7 cellular contexts compared by ENCODE assay signal in genomic region chr1:1434131-1434811, GRCh38. TPM values are rescaled to one million over a fixed set of nuclear protein-coding genes. Genes with fewer than 3 reads are reported as not detected.
A peak's percentile ranks its signal among the peaks of the same experiment; 100 is the strongest.
DNase-seq lines count a peak whose midpoint lies in the region; ATAC-seq and TF ChIP-seq lines count a peak whose summit lies in the region.
"Had no signal": no experiment of that assay in that cellular context is flagged by ENCODE, and none has a peak within 500 bp of the region (broad histone marks: within the 10 kb centered on the region; RNA-seq: fewer than 3 reads in every experiment).

No MANE protein-coding gene starts in this region.

- intact Hi-C loops in heart right ventricle (cut with DNase I), result loop anchor here in 2 of 10 donors (2.0 to 10.0 kb wide), 2 partner anchors 27 to 71 kb away; partner anchors contain the start of gene MRPL20 (in 1 of the 2)

- peaks cover 53 to 86% (median 72%) of the 10 kb centered on the region in 9 donors for H3K4me1 ChIP-seq in heart right ventricle
- H3K4me1 ChIP-seq in stomach smooth muscle (ENCODE audit: control insufficient read depth, insufficient read depth, low read length), result peaks cover 86% of the 10 kb centered on the region

- peak overlapping the region; percentile 74 to 82 for H3K9ac ChIP-seq in stomach smooth muscle (ENCODE audit: low read length in 2 of 2)

- peak in 1 of 9 donors; percentile 10 for TF ChIP-seq CTCF in heart right ventricle (IDR thresholded peaks at IDR 0.05)

- 16 to 20% methylated on average over 32 of the region's 32 CpGs for WGBS in heart right ventricle, 2 donors

- ATAC-seq in heart right ventricle, result peak; percentile 7 to 45 (median 30)
- ATAC-seq in HG02610 (IDR thresholded peaks at IDR 0.05; ENCODE audit: unreplicated experiment), result no peak
- ATAC-seq in HG02642 (IDR thresholded peaks at IDR 0.05; ENCODE audit: poor library complexity, unreplicated experiment), result no peak

- H3K9me3 ChIP-seq in heart right ventricle (no peaks in the 10 kb centered on the region), stomach smooth muscle (ENCODE audit: control insufficient read depth in 2 of 2, low read length in 2 of 2) (no peaks in the 10 kb centered on the region)

- H3K27me3 ChIP-seq in heart right ventricle (peaks cover 0 to 53% (median 9%) of the 10 kb centered on the region in 7 donors), stomach smooth muscle (ENCODE audit: control insufficient read depth in 1 of 2, insufficient read depth in 2 of 2, low read length in 2 of 2) (no peaks in the 10 kb centered on the region)

- DNase-seq in DMS79 treated with DMSO at 0.1 percent for 48 hours (lab: John Stamatoyannopoulos, UW), result peak; percentile 34
- DNase-seq in DMS79 (lab: John Stamatoyannopoulos, UW), result no peak
- peak; percentile 73 to 77 for DNase-seq in heart right ventricle

- H3K36me3 ChIP-seq in heart right ventricle (peaks cover 0 to 9% (median 0%) of the 10 kb centered on the region in 9 donors), stomach smooth muscle (ENCODE audit: control insufficient read depth in 2 of 2, insufficient read depth in 2 of 2, low read length in 2 of 2) (no peaks in the 10 kb centered on the region)

- peak overlapping the region in 9 of 10 donors; percentile 59 to 69 (median 64) for H3K4me3 ChIP-seq in heart right ventricle
- H3K4me3 ChIP-seq in stomach smooth muscle (ENCODE audit: low read length in 2 of 2), result peak overlapping the region; percentile 62 to 78

- H3K27ac ChIP-seq in heart right ventricle (peak overlapping the region; percentile 79 to 98 (median 92)), stomach smooth muscle (ENCODE audit: low read length) (peak overlapping the region; percentile 99)

RNA-seq across cellular contexts. Expression of gene VWA1, which starts 1.2 kb away (rescaled TPM):
- total RNA-seq in heart right ventricle, result 10 to 100 TPM; 10.8 to 52.8 (median 14.1) TPM
- 10 to 100 TPM; 13.9 to 27.5 TPM for polyA plus RNA-seq in heart right ventricle

RNA-seq across cellular contexts. Expression of gene ANKRD65, which starts 13.2 kb away (rescaled TPM):
- total RNA-seq in heart right ventricle, result 1 to 10 TPM in 7 of 10 donors, under 1 TPM in 3; 0.37 to 2.5 (median 1.8) TPM
- polyA plus RNA-seq in heart right ventricle, result 1 to 10 TPM; 1.2 to 3.1 TPM

RNA-seq across cellular contexts. Expression of gene ATAD3C, which starts 15.2 kb away (rescaled TPM):
- total RNA-seq in heart right ventricle, result 1 to 10 TPM in 5 of 10 donors, under 1 TPM in 5; 0.11 to 2.2 (median 1.2) TPM
- polyA plus RNA-seq in heart right ventricle, result under 1 TPM; 0.49 to 0.66 TPM
- total RNA-seq: M059J had no signal

RNA-seq across cellular contexts. Expression of gene MRPL20, which starts 27.2 kb away (rescaled TPM):
- total RNA-seq in heart right ventricle, result 100 to 1,000 TPM; 116 to 162 (median 132) TPM
- 100 to 1,000 TPM; 124 to 224 TPM for polyA plus RNA-seq in heart right ventricle

RNA-seq across cellular contexts. Expression of gene CCNL2, which starts 35.1 kb away (rescaled TPM):
- 10 to 100 TPM; 38.5 to 77.5 (median 47.7) TPM for total RNA-seq in heart right ventricle
- polyA plus RNA-seq in heart right ventricle, result 100 to 1,000 TPM in 1 of 2 donors, 10 to 100 TPM in 1; 57.3 to 243 TPM

Comparison
In these comparisons a context has a peak if more than half of its experiments do, and no peak if none do; other contexts are left out.
1. ATAC-seq: peak in heart right ventricle (8 of 8); none in HG02610 (single experiment) and HG02642 (single experiment).